Comparison of ENCODE assay signal across 14 cellular contexts in the genomic region with DNA sequence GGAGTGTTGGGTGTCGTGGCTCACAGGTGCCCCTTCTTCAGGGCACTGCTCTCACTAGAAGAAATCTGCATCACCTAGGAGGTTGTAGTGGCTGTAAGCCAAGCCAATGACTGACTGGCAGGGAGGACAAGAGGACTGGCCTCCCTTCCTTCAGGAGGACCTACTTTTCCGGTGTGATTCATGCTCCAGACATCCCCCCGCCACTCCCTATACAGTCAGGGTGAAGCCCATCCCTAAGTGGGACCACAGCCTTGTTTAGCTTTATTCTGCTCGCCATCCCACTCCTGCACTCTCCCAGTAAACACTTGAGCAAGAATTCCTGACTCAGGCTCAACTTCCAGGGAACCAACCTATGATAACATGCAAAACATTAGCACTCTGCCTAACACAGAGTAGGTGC.
"Had no signal": no experiment of that assay in that cellular context is flagged by ENCODE, and none has a peak within 500 bp of the region (broad histone marks: within the 10 kb centered on the region; RNA-seq: fewer than 3 reads in every experiment).

No MANE protein-coding gene starts in this region.

- H3K4me1 Mint-ChIP-seq: activated naive CD8-positive, alpha-beta T cell treated with anti-CD3 and anti-CD28 coated beads for 36 hours had no signal

- ATAC-seq: activated T-cell treated with anti-CD3 and anti-CD28 coated beads, Interleukin-2, amount 50 U/mL, for 4 hours; left lobe of liver had no signal

- H3K4me1 ChIP-seq: esophagus squamous epithelium, vagina had no signal

- H3K27ac Mint-ChIP-seq: activated naive CD8-positive, alpha-beta T cell treated with anti-CD3 and anti-CD28 coated beads for 36 hours had no signal

- H3K4me3 Mint-ChIP-seq: activated naive CD8-positive, alpha-beta T cell treated with anti-CD3 and anti-CD28 coated beads for 36 hours; activated T-cell treated with anti-CD3 and anti-CD28 coated beads, Interleukin-2, amount 50 U/mL, for 4 hours had no signal

- H3K4me3 ChIP-seq: esophagus squamous epithelium, ovary, vagina had no signal

- H3K36me3 Mint-ChIP-seq: activated naive CD8-positive, alpha-beta T cell treated with anti-CD3 and anti-CD28 coated beads for 36 hours had no signal

- H3K9me3 Mint-ChIP-seq: activated naive CD8-positive, alpha-beta T cell treated with anti-CD3 and anti-CD28 coated beads for 36 hours; activated T-cell treated with anti-CD3 and anti-CD28 coated beads, Interleukin-2, amount 50 U/mL, for 4 hours had no signal

- DNase-seq: activated CD4-positive, alpha-beta T cell treated with anti-CD3 and anti-CD28 coated beads, Interleukin-2, amount 50 U/mL, for 48 hours; activated CD4-positive, CD25-positive, alpha-beta regulatory T cell treated with anti-CD3 and anti-CD28 coated beads, Interleukin-2, amount 50 U/mL, for 72 hours; activated gamma-delta T cell treated with Interleukin-2 at 50 U/mL for 16 hours; activated naive CD8-positive, alpha-beta T cell treated with anti-CD3 and anti-CD28 coated beads for 36 hours; activated T-cell treated with anti-CD3 and anti-CD28 coated beads, Interleukin-2, amount 50 U/mL, for 4 hours; anterior cingulate cortex; esophagus squamous epithelium; foreskin fibroblast; glutamatergic neuron; ovary; stimulated activated CD4-positive, alpha-beta T cell treated with anti-CD3 and anti-CD28 coated beads, Interleukin-4, amount 100 ng/mL, for 24 hours; T-helper 2 cell had no signal

- H3K27me3 ChIP-seq: esophagus squamous epithelium, ovary, vagina had no signal

- H3K36me3 ChIP-seq: esophagus squamous epithelium, ovary, vagina had no signal

- H3K27ac ChIP-seq: esophagus squamous epithelium, ovary, vagina had no signal

- H3K9me3 ChIP-seq: esophagus squamous epithelium, ovary, vagina had no signal
